Comparison of ENCODE assay signal across 8 cellular contexts in the genomic region with DNA sequence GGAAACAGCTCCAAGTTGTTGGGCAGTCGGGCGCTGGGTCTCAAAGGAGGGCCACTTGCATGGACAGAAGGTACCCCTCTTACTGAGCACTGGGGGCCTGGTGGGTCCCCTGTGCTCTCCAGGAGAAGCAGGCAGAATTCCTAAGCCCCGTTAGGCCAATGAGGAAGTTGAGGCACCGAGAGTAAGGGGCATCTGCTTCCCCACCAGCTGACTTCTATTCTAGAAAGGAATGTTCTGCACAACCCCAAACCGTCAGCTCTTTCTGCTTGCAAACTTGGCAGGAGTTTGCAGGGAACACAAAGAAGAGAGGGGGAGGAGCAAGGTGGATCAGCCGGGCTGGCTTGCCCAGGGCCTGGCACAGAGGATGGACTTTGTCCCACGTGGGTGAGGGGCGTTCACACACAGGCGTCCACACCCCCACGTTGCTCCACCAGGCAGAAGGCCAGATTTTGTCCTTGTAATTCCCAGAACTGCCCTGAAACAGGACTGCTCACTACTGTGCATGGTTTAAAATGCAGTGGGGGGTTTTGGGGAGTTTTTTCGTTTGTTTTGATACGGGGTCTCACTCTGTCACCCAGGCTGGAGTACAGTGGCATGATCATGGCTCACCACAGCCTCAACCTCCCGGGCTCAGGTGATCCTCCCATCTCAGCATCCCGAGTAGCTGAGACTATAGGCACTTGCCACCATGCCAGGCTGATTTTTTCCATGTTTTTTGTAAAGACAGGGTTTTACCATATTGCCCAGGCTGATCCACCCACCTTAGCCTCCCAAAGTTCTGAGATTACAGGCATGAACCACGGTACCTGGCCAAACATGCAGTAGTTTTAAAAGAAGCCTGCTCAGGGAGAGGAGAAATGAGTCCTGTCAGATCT.
DNase-seq lines count a peak whose midpoint lies in the region; TF ChIP-seq lines count a peak whose summit lies in the region.

No MANE protein-coding gene starts in this region.

- H3K36me3 ChIP-seq in thyroid gland = no peaks in the 10 kb centered on the region

- peaks cover 40% of the 10 kb centered on the region for H3K4me1 Mint-ChIP-seq in chondrocyte (ENCODE audit: low read depth)

- no peaks in the 10 kb centered on the region for H3K27me3 Mint-ChIP-seq in chondrocyte (ENCODE audit: low read depth)

- peak overlapping the region; percentile 71 for H3K27ac Mint-ChIP-seq in chondrocyte (ENCODE audit: unreplicated experiment)

- no peak for TF ChIP-seq RAD21 in Ishikawa (IDR thresholded peaks at IDR 0.05; ENCODE audit: low read depth)

- TF ChIP-seq EP300 in Ishikawa (IDR thresholded peaks at IDR 0.05; ENCODE audit: borderline replicate concordance) = no peak

- WGBS in lower leg skin, 2 donors = 22 to 33% methylated on average over 15 of the region's 15 CpGs
- WGBS in thyroid gland, 2 donors = 15% methylated on average over 14 to 15 of the region's 15 CpGs

- no peaks in the 10 kb centered on the region for H3K27me3 ChIP-seq in thyroid gland

- no peak for DNase-seq in chondrocyte (ENCODE audit: low spot score)
- peak; percentile 77 to 94 for DNase-seq in lower leg skin (ENCODE audit: low spot score in 2 of 2)
- peak; percentile 98 to 99 for DNase-seq in thyroid gland
- no peak for DNase-seq in NCI-H187 (lab: John Stamatoyannopoulos, UW)
- no peak for DNase-seq in erythroblast (lab: John Stamatoyannopoulos, UW)
- DNase-seq in CD1c-positive myeloid dendritic cell (ENCODE audit: extremely low spot score) = no peak
- DNase-seq in NCI-H187 treated with DMSO at 0.1 percent for 48 hours (lab: John Stamatoyannopoulos, UW) = no peak

- no peaks in the 10 kb centered on the region for H3K36me3 Mint-ChIP-seq in chondrocyte (ENCODE audit: low read depth)

- H3K4me3 Mint-ChIP-seq in chondrocyte (ENCODE audit: unreplicated experiment) = no peak overlapping the region

- H3K9me3 Mint-ChIP-seq in chondrocyte (ENCODE audit: low read depth) = no peaks in the 10 kb centered on the region

- no peaks in the 10 kb centered on the region for H3K9me3 ChIP-seq in thyroid gland

- intact Hi-C loops in lower leg skin (cut with DNase I; ENCODE audit: low total_unique reads) (no loop called here), thyroid gland (cut with DNase I) (no loop called here)

- peaks cover 26 to 32% of the 10 kb centered on the region in 2 donors for H3K4me1 ChIP-seq in thyroid gland

- TF ChIP-seq POLR2A in lower leg skin (IDR thresholded peaks at IDR 0.05) (no peak), thyroid gland (IDR thresholded peaks at IDR 0.05) (peak in 1 of 2 donors; percentile 72), erythroblast (IDR thresholded peaks at IDR 0.05; ENCODE audit: low read length) (no peak)

- H3K27ac ChIP-seq in thyroid gland = peak overlapping the region; percentile 74 to 89 (median 82)

- TF ChIP-seq CTCF in chondrocyte (IDR thresholded peaks at IDR 0.05) (no peak), lower leg skin (IDR thresholded peaks at IDR 0.05) (no peak), thyroid gland (IDR thresholded peaks at IDR 0.05) (no peak)

- H3K4me3 ChIP-seq in lower leg skin (ENCODE audit: low read depth, poor library complexity, severe bottlenecking) (no peak overlapping the region), thyroid gland (replicated peaks in 1 of 3) (no peak overlapping the region)

TF ChIP-seq in Ishikawa, 13 proteins besides CTCF, POLR2A, EP300 and RAD21:
- TF ChIP-seq NFIC (IDR thresholded peaks at IDR 0.05) (peak; percentile 24; the same call in 1 of the 2 replicates), ZBTB7A (IDR thresholded peaks at IDR 0.05; ENCODE audit: low read depth) (no peak)
- TF ChIP-seq, protein P1, sequence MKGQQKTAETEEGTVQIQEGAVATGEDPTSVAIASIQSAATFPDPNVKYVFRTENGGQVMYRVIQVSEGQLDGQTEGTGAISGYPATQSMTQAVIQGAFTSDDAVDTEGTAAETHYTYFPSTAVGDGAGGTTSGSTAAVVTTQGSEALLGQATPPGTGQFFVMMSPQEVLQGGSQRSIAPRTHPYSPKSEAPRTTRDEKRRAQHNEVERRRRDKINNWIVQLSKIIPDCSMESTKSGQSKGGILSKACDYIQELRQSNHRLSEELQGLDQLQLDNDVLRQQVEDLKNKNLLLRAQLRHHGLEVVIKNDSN (IDR thresholded peaks at IDR 0.05) = 0 out of 2 replicates have a peak, but pooled peaks have one; percentile 19
TF ChIP-seq in Ishikawa: peak in this region for 2.

Comparison
In these comparisons a context has a peak if more than half of its experiments do, and no peak if none do; other contexts are left out.
1. DNase-seq: peak in lower leg skin (2 of 2) and thyroid gland (2 of 2); none in chondrocyte (single experiment), NCI-H187 (0 of 2), erythroblast (0 of 2), CD1c-positive myeloid dendritic cell (single experiment) and NCI-H187 treated with DMSO at 0.1 percent for 48 hours (single experiment).